In genomic region chr2:47112665-47113435, GRCh38 we compare ENCODE assay signal across 36 cellular contexts. TPM values are rescaled to one million over a fixed set of nuclear protein-coding genes. Genes with fewer than 3 reads are reported as not detected.
"Had no signal": no experiment of that assay in that cellular context is flagged by ENCODE, and none has a peak within 500 bp of the region (broad histone marks: within the 10 kb centered on the region; RNA-seq: fewer than 3 reads in every experiment).

No MANE protein-coding gene starts in this region.

- ATAC-seq: activated CD8-positive, alpha-beta memory T cell treated with anti-CD3 and anti-CD28 coated beads, Interleukin-2, amount 10 ng/mL, durations not matched to agents 7 days and 5 days; activated CD8-positive, alpha-beta T cell treated with anti-CD3 and anti-CD28 coated beads, Interleukin-2, amount 10 ng/mL, durations not matched to agents 7 days and 5 days; activated naive CD4-positive, alpha-beta T cell treated with anti-CD3 and anti-CD28 coated beads, Interleukin-2, amount 50 U/mL, for 72 hours; body of pancreas had no signal

- H3K4me3 Mint-ChIP-seq: activated B cell treated with CpG ODN at 0.5 μM for 24 hours; activated CD4-positive, alpha-beta memory T cell treated with anti-CD3 and anti-CD28 coated beads for 36 hours; activated CD4-positive, alpha-beta T cell treated with anti-CD3 and anti-CD28 coated beads, Interleukin-2, amount 10 ng/mL, durations not matched to agents 24 days and 14 days; activated CD8-positive, alpha-beta memory T cell treated with anti-CD3 and anti-CD28 coated beads, Interleukin-2, amount 10 ng/mL, durations not matched to agents 7 days and 5 days; activated CD8-positive, alpha-beta T cell treated with anti-CD3 and anti-CD28 coated beads, Interleukin-2, amount 10 ng/mL, durations not matched to agents 7 days and 5 days; activated naive CD4-positive, alpha-beta T cell treated with anti-CD3 and anti-CD28 coated beads for 36 hours; activated naive CD8-positive, alpha-beta T cell treated with anti-CD3 and anti-CD28 coated beads for 36 hours; activated T-cell treated with anti-CD3 and anti-CD28 coated beads, Interleukin-2, amount 50 U/mL, for 24 hours; T-helper 1 cell treated with Interleukin-12 subunit alpha and Interleukin-12 subunit beta and Interleukin-4 antibody, amounts not matched to agents 30 μg/mL and 1 μg/mL, for 36 hours; T-helper 2 cell treated with Interferon-gamma antibody and Interleukin-4, amounts not matched to agents 5 μg/mL and 100 μg/mL, for 36 hours had no signal

- DNase-seq: activated B cell treated with CpG ODN at 0.5 μM for 24 hours; activated CD4-positive, alpha-beta memory T cell treated with anti-CD3 and anti-CD28 coated beads for 36 hours; activated CD4-positive, alpha-beta T cell treated with anti-CD3 and anti-CD28 coated beads for 4 hours; activated CD4-positive, alpha-beta T cell treated with anti-CD3 and anti-CD28 coated beads, Interleukin-2, amount 10 ng/mL, durations not matched to agents 24 days and 14 days; activated CD4-positive, alpha-beta T cell treated with anti-CD3 and anti-CD28 coated beads, Interleukin-2, amount 50 U/mL, for 1 hour; activated CD4-positive, alpha-beta T cell treated with anti-CD3 and anti-CD28 coated beads, Interleukin-2, amount 50 U/mL, for 4 hours; activated CD4-positive, CD25-positive, alpha-beta regulatory T cell treated with anti-CD3 and anti-CD28 coated beads, Interleukin-2, amount 50 U/mL, for 72 hours; activated CD8-positive, alpha-beta memory T cell treated with anti-CD3 and anti-CD28 coated beads for 24 hours; activated CD8-positive, alpha-beta memory T cell treated with anti-CD3 and anti-CD28 coated beads, Interleukin-2, amount 10 ng/mL, durations not matched to agents 7 days and 5 days; activated CD8-positive, alpha-beta memory T cell treated with anti-CD3 and anti-CD28 coated beads, Interleukin-2, amount 50 U/mL, for 48 hours; activated CD8-positive, alpha-beta T cell treated with anti-CD3 and anti-CD28 coated beads, Interleukin-2, amount 10 ng/mL, durations not matched to agents 7 days and 5 days; activated effector memory CD4-positive, alpha-beta T cell treated with Interleukin-2 at 50 U/mL for 16 hours; activated gamma-delta T cell treated with Interleukin-2 at 50 U/mL for 16 hours; activated naive CD4-positive, alpha-beta T cell; activated naive CD4-positive, alpha-beta T cell treated with anti-CD3 and anti-CD28 coated beads for 36 hours; activated naive CD4-positive, alpha-beta T cell treated with anti-CD3 and anti-CD28 coated beads, Interleukin-2, amount 50 U/mL, for 16 hours; activated naive CD8-positive, alpha-beta T cell treated with anti-CD3 and anti-CD28 coated beads for 36 hours; activated T-cell treated with anti-CD3 and anti-CD28 coated beads, Interleukin-2, amount 50 U/mL, for 24 hours; activated T-cell treated with anti-CD3 and anti-CD28 coated beads, Interleukin-2, amount 50 U/mL, for 48 hours; adrenal gland; amniotic stem cell; aorta; body of pancreas; brain microvascular endothelial cell; central memory CD4-positive, alpha-beta T cell; T-helper 2 cell; T-helper 9 cell had no signal

- H3K27me3 Mint-ChIP-seq: activated B cell treated with CpG ODN at 0.5 μM for 24 hours; activated CD4-positive, alpha-beta memory T cell treated with anti-CD3 and anti-CD28 coated beads for 36 hours; activated naive CD8-positive, alpha-beta T cell treated with anti-CD3 and anti-CD28 coated beads for 36 hours; activated T-cell treated with anti-CD3 and anti-CD28 coated beads, Interleukin-2, amount 50 U/mL, for 24 hours had no signal

- H3K4me1 Mint-ChIP-seq: activated B cell treated with CpG ODN at 0.5 μM for 24 hours; activated CD4-positive, alpha-beta T cell treated with anti-CD3 and anti-CD28 coated beads, Interleukin-2, amount 10 ng/mL, durations not matched to agents 24 days and 14 days; activated CD8-positive, alpha-beta memory T cell treated with anti-CD3 and anti-CD28 coated beads, Interleukin-2, amount 10 ng/mL, durations not matched to agents 7 days and 5 days; activated naive CD8-positive, alpha-beta T cell treated with anti-CD3 and anti-CD28 coated beads for 36 hours had no signal

- FAIRE-seq: astrocyte, colon had no signal

- H3K27me3 ChIP-seq: adrenal gland, body of pancreas, brain microvascular endothelial cell, breast epithelium had no signal

- H3K27ac ChIP-seq: adrenal gland, body of pancreas, brain microvascular endothelial cell, breast epithelium, VCaP had no signal

- H3K36me3 ChIP-seq: adrenal gland, brain microvascular endothelial cell, breast epithelium had no signal

- H3K4me1 ChIP-seq: adrenal gland, body of pancreas, breast epithelium had no signal

- H3K36me3 Mint-ChIP-seq: activated CD4-positive, alpha-beta memory T cell treated with anti-CD3 and anti-CD28 coated beads for 36 hours; activated CD8-positive, alpha-beta memory T cell treated with anti-CD3 and anti-CD28 coated beads, Interleukin-2, amount 10 ng/mL, durations not matched to agents 7 days and 5 days; activated naive CD4-positive, alpha-beta T cell treated with anti-CD3 and anti-CD28 coated beads, Interleukin-2, amount 50 U/mL, for 72 hours; activated naive CD8-positive, alpha-beta T cell treated with anti-CD3 and anti-CD28 coated beads for 36 hours had no signal

- H3K9me3 ChIP-seq: adrenal gland, body of pancreas, breast epithelium had no signal

- H3K27ac Mint-ChIP-seq: activated B cell treated with CpG ODN at 0.5 μM for 24 hours; activated CD4-positive, alpha-beta memory T cell treated with anti-CD3 and anti-CD28 coated beads for 36 hours; activated CD4-positive, alpha-beta T cell treated with anti-CD3 and anti-CD28 coated beads, Interleukin-2, amount 10 ng/mL, durations not matched to agents 24 days and 14 days; activated CD8-positive, alpha-beta memory T cell treated with anti-CD3 and anti-CD28 coated beads, Interleukin-2, amount 10 ng/mL, durations not matched to agents 7 days and 5 days; activated CD8-positive, alpha-beta T cell treated with anti-CD3 and anti-CD28 coated beads, Interleukin-2, amount 10 ng/mL, durations not matched to agents 7 days and 5 days; activated naive CD4-positive, alpha-beta T cell treated with anti-CD3 and anti-CD28 coated beads for 36 hours; activated naive CD4-positive, alpha-beta T cell treated with anti-CD3 and anti-CD28 coated beads, Interleukin-2, amount 50 U/mL, for 72 hours; activated naive CD8-positive, alpha-beta T cell treated with anti-CD3 and anti-CD28 coated beads for 36 hours; activated T-cell treated with anti-CD3 and anti-CD28 coated beads, Interleukin-2, amount 50 U/mL, for 24 hours; activated T-helper 2 cell treated with anti-CD3 and anti-CD28 coated beads, Interferon-gamma antibody, Interleukin-2, Interleukin-4, amounts not matched to agents 10 μg/mL and 5 μg/mL and 100 μg/mL, durations not matched to agents 14 hours and 24 hours and 36 hours; T-helper 1 cell treated with Interleukin-12 subunit alpha and Interleukin-12 subunit beta and Interleukin-4 antibody, amounts not matched to agents 30 μg/mL and 1 μg/mL, for 36 hours; T-helper 2 cell treated with Interferon-gamma antibody and Interleukin-4, amounts not matched to agents 5 μg/mL and 100 μg/mL, for 36 hours had no signal

- H3K4me3 ChIP-seq: adrenal gland, body of pancreas, breast epithelium had no signal

- H3K9me3 Mint-ChIP-seq: activated B cell treated with CpG ODN at 0.5 μM for 24 hours; activated CD4-positive, alpha-beta memory T cell treated with anti-CD3 and anti-CD28 coated beads for 36 hours; activated CD4-positive, alpha-beta T cell treated with anti-CD3 and anti-CD28 coated beads, Interleukin-2, amount 10 ng/mL, durations not matched to agents 24 days and 14 days; activated naive CD4-positive, alpha-beta T cell treated with anti-CD3 and anti-CD28 coated beads for 36 hours; activated naive CD4-positive, alpha-beta T cell treated with anti-CD3 and anti-CD28 coated beads, Interleukin-2, amount 50 U/mL, for 72 hours; activated naive CD8-positive, alpha-beta T cell treated with anti-CD3 and anti-CD28 coated beads for 36 hours; activated T-cell treated with anti-CD3 and anti-CD28 coated beads, Interleukin-2, amount 50 U/mL, for 24 hours; activated T-helper 2 cell treated with anti-CD3 and anti-CD28 coated beads, Interferon-gamma antibody, Interleukin-2, Interleukin-4, amounts not matched to agents 10 μg/mL and 5 μg/mL and 100 μg/mL, durations not matched to agents 14 hours and 24 hours and 36 hours; T-helper 1 cell treated with Interleukin-12 subunit alpha and Interleukin-12 subunit beta and Interleukin-4 antibody, amounts not matched to agents 30 μg/mL and 1 μg/mL, for 36 hours; T-helper 2 cell treated with Interferon-gamma antibody and Interleukin-4, amounts not matched to agents 5 μg/mL and 100 μg/mL, for 36 hours had no signal

RNA-seq across cellular contexts. Expression of gene STPG4, which starts 42.3 kb away (rescaled TPM):
- total RNA-seq: activated CD4-positive, alpha-beta memory T cell treated with anti-CD3 and anti-CD28 coated beads for 36 hours; activated naive CD8-positive, alpha-beta T cell treated with anti-CD3 and anti-CD28 coated beads for 36 hours; activated T-helper 2 cell treated with anti-CD3 and anti-CD28 coated beads, Interferon-gamma antibody, Interleukin-2, Interleukin-4, amounts not matched to agents 10 μg/mL and 5 μg/mL and 100 μg/mL, durations not matched to agents 14 hours and 24 hours and 36 hours; adrenal gland; body of pancreas; cardiac septum had no signal
